ENCODE assay signal across 9 cellular contexts in genomic region chr22:50302041-50302541, GRCh38. TPM values are rescaled to one million over a fixed set of nuclear protein-coding genes. Genes with fewer than 3 reads are reported as not detected.
DNase-seq lines count a peak whose midpoint lies in the region; ATAC-seq and TF ChIP-seq lines count a peak whose summit lies in the region.
"Had no signal": no experiment of that assay in that cellular context is flagged by ENCODE, and none has a peak within 500 bp of the region (broad histone marks: within the 10 kb centered on the region; RNA-seq: fewer than 3 reads in every experiment).

No MANE protein-coding gene starts in this region.

- H3K27me3 Mint-ChIP-seq in CD14-positive monocyte (ENCODE audit: low read depth in 3 of 3): peaks cover 0 to 1% (median 0%) of the 10 kb centered on the region in 3 donors

- H3K4me3 Mint-ChIP-seq in CD14-positive monocyte: peak overlapping the region; percentile 96

- H3K27me3 ChIP-seq in heart right ventricle (peaks cover 0 to 20% (median 0%) of the 10 kb centered on the region in 7 donors), H7 (ENCODE audit: control insufficient read depth, insufficient read depth, low read length) (peaks cover 7% of the 10 kb centered on the region; the same call in 1 of the 2 replicates)

- H3K9me3 ChIP-seq in heart right ventricle: no peaks in the 10 kb centered on the region

- H3K4me1 ChIP-seq in heart right ventricle: peaks cover 67 to 94% (median 92%) of the 10 kb centered on the region in 9 donors

- H3K4me3 ChIP-seq in heart right ventricle: peak overlapping the region in 3 of 10 donors; percentile 7 to 15 (median 12)
- peak overlapping the region; percentile 57 for H3K4me3 ChIP-seq in retinal pigment epithelial cell (ENCODE audit: low read length)
- H3K4me3 ChIP-seq in H7 (ENCODE audit: insufficient read depth, low read depth, low read length): no peak overlapping the region

- H3K27ac Mint-ChIP-seq in CD14-positive monocyte: peak overlapping the region; percentile 99 to 100 (median 100)

- DNase-seq in CD14-positive monocyte (ENCODE audit: low spot score) (peak; percentile 88), heart right ventricle (peak in 1 of 2 donors; percentile 50), retinal pigment epithelial cell (ENCODE audit: low read depth) (no peak), H7 (no peak), HPDE6-E6E7 (ENCODE audit: extremely low spot score) (no peak), pons (ENCODE audit: low spot score) (no peak), NCI-H146 treated with DMSO at 0.1 percent for 48 hours (lab: John Stamatoyannopoulos, UW; ENCODE audit: unreplicated experiment) (no peak)
- DNase-seq: DMS153 had no signal

- TF ChIP-seq CTCF in CD14-positive monocyte (IDR thresholded peaks at IDR 0.05) (no peak), VCaP (conservative IDR thresholded peaks at IDR 0.05) (no peak), heart right ventricle (IDR thresholded peaks at IDR 0.05) (no peak), retinal pigment epithelial cell (conservative IDR thresholded peaks at IDR 0.05; ENCODE audit: low read depth, low read length) (no peak)

- peaks cover 8 to 33% of the 10 kb centered on the region in 2 donors for H3K36me3 Mint-ChIP-seq in CD14-positive monocyte

- ATAC-seq in heart right ventricle: peak in 4 of 8 donors; percentile 3 to 24 (median 10)

- 34 to 35% methylated on average over 9 of the region's 9 CpGs for WGBS in heart right ventricle, 2 donors

- peak overlapping the region; percentile 90; the same call in 1 of the 2 replicates for H3K27ac ChIP-seq in VCaP
- H3K27ac ChIP-seq in heart right ventricle: peak overlapping the region in 9 of 10 donors; percentile 91 to 98 (median 95)

- intact Hi-C loops in CD14-positive monocyte (cut with micrococcal nuclease): loop anchor here (2.0 to 10.0 kb wide), 3 partner anchors 15 to 337 kb away; partner anchors contain the start of genes PIM3 (in 1 of the 2) and TYMP (in 1 of the 2)
- intact Hi-C loops in heart right ventricle (cut with DNase I): no loop called here

- H3K4me1 Mint-ChIP-seq in CD14-positive monocyte: peaks cover 62% of the 10 kb centered on the region

- peaks cover 0 to 2% (median 0%) of the 10 kb centered on the region in 7 donors for H3K9me3 Mint-ChIP-seq in CD14-positive monocyte

- peaks cover 0 to 9% (median 0%) of the 10 kb centered on the region in 9 donors for H3K36me3 ChIP-seq in heart right ventricle
- H3K36me3 ChIP-seq in H7 (replicated peaks; ENCODE audit: control insufficient read depth, insufficient read depth, low read length): no peaks in the 10 kb centered on the region

RNA-seq across cellular contexts. Expression of gene PLXNB2, which starts 5.4 kb away (rescaled TPM):
- polyA plus RNA-seq in CD14-positive monocyte (10 to 100 TPM; 38.2 to 70.5 TPM), heart right ventricle (10 to 100 TPM; 33.5 to 71.0 TPM)
- total RNA-seq in heart right ventricle: 100 to 1,000 TPM in 1 of 10 donors, 10 to 100 TPM in 9; 43.0 to 101 (median 57.8) TPM
- 33.4 and 39.8 TPM in 2 replicates for total RNA-seq in H7 (2014; rRNA removed; shearing (Covaris generic))

RNA-seq across cellular contexts. Expression of gene DENND6B, which starts 24.7 kb away (rescaled TPM):
- 1 to 10 TPM; 1.7 to 2.1 TPM for polyA plus RNA-seq in CD14-positive monocyte
- total RNA-seq in heart right ventricle: 1 to 10 TPM; 1.1 to 3.6 (median 2.0) TPM
- 1 to 10 TPM; 1.7 to 3.1 TPM for polyA plus RNA-seq in heart right ventricle
- 0.52 and 1.1 TPM in 2 replicates for total RNA-seq in H7 (2014; rRNA removed; shearing (Covaris generic))

RNA-seq across cellular contexts. Expression of gene MAPK11, which starts 31.9 kb away (rescaled TPM):
- polyA plus RNA-seq in CD14-positive monocyte (not detected), heart right ventricle (10 to 100 TPM; 11.6 to 18.0 TPM)
- 10 to 100 TPM in 2 of 10 donors, 1 to 10 TPM in 8; 4.3 to 11.3 (median 7.1) TPM for total RNA-seq in heart right ventricle
- 1.4 and 2.4 TPM in 2 replicates for total RNA-seq in H7 (2014; rRNA removed; shearing (Covaris generic))

RNA-seq across cellular contexts. Expression of gene MAPK12, which starts 40.6 kb away (rescaled TPM):
- polyA plus RNA-seq in CD14-positive monocyte: under 1 TPM; 0.06 to 0.13 TPM
- total RNA-seq in heart right ventricle: 10 to 100 TPM; 10.6 to 21.9 (median 16.1) TPM
- 10 to 100 TPM; 14.8 to 23.0 TPM for polyA plus RNA-seq in heart right ventricle
- total RNA-seq in H7 (2014; rRNA removed; shearing (Covaris generic)): 21.2 and 23.8 TPM in 2 replicates

RNA-seq across cellular contexts. Expression of gene PPP6R2, which starts 41.0 kb away (rescaled TPM):
- 10 to 100 TPM in 1 of 2 donors, 1 to 10 TPM in 1; 9.1 to 10.3 TPM for polyA plus RNA-seq in CD14-positive monocyte
- total RNA-seq in heart right ventricle: 10 to 100 TPM; 34.7 to 51.5 (median 36.8) TPM
- 10 to 100 TPM; 38.6 to 38.8 TPM for polyA plus RNA-seq in heart right ventricle
- total RNA-seq in H7 (2014; rRNA removed; shearing (Covaris generic)): 47.0 and 48.7 TPM in 2 replicates

Comparison
In these comparisons a context has a peak if more than half of its experiments do, and no peak if none do; other contexts are left out.
1. intact Hi-C loops: an anchor here in CD14-positive monocyte (2.0 to 10.0 kb wide); none called in heart right ventricle.